Comparison of ENCODE assay signal across 21 cellular contexts in the genomic region with DNA sequence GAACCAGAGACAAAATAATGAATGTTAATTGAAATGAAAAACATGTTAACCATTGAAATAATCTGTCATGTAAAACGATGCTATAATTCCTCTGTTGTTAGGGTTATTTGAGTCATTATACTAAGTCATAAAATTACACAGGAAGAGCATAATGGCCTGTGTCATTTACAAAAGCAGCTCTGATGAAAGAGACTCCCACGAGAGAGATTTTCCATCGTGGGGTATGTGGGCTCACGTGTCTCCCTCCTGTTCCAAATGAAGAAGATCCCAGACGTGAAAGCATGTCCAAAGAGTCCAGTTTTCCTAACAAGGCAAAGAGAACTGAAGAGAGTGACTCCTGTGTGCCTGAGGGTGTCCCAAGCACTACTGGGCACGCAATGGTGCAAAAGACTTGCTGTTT.
"Had no signal": no experiment of that assay in that cellular context is flagged by ENCODE, and none has a peak within 500 bp of the region (broad histone marks: within the 10 kb centered on the region; RNA-seq: fewer than 3 reads in every experiment).

No MANE protein-coding gene starts in this region.

- H3K27ac ChIP-seq: cardiac muscle cell, gastrocnemius medialis, heart right ventricle, transverse colon, uterus had no signal

- H3K4me3 ChIP-seq: cardiac muscle cell, gastrocnemius medialis, heart right ventricle, transverse colon, uterus had no signal

- H3K36me3 ChIP-seq: cardiac muscle cell, gastrocnemius medialis, heart right ventricle, transverse colon, uterus had no signal

- H3K4me1 ChIP-seq: gastrocnemius medialis, heart right ventricle, uterus had no signal

- ATAC-seq: activated CD8-positive, alpha-beta T cell treated with anti-CD3 and anti-CD28 coated beads, Interleukin-2, amount 10 ng/mL, durations not matched to agents 7 days and 5 days; effector memory CD8-positive, alpha-beta T cell; gastrocnemius medialis; heart right ventricle; stimulated activated naive CD8-positive, alpha-beta T cell treated with anti-CD3 and anti-CD28 coated beads, Interleukin-15, Interleukin-2, amounts not matched to agents 100 U/mL and 50 U/mL, for 24 hours had no signal

- H3K27me3 ChIP-seq: cardiac muscle cell, gastrocnemius medialis, heart right ventricle, transverse colon, uterus had no signal

- H3K9me3 ChIP-seq: gastrocnemius medialis, heart right ventricle, transverse colon, uterus had no signal

- DNase-seq: activated CD4-positive, alpha-beta T cell treated with anti-CD3 and anti-CD28 coated beads, Interleukin-2, amount 10 ng/mL, durations not matched to agents 24 days and 14 days; activated CD4-positive, CD25-positive, alpha-beta regulatory T cell; activated CD8-positive, alpha-beta T cell treated with anti-CD3 and anti-CD28 coated beads, Interleukin-2, amount 10 ng/mL, durations not matched to agents 7 days and 5 days; activated naive CD4-positive, alpha-beta T cell treated with Interleukin-2 at 50 U/mL for 16 hours; activated naive CD8-positive, alpha-beta T cell treated with anti-CD3 and anti-CD28 coated beads, Interleukin-2, amount 10 ng/mL, durations not matched to agents 7 days and 5 days; activated T-cell treated with anti-CD3 and anti-CD28 coated beads, Interleukin-2, amount 50 U/mL, for 24 hours; amygdala; dermis blood vessel endothelial cell; effector memory CD8-positive, alpha-beta T cell; gastrocnemius medialis; heart right ventricle; immature natural killer cell; occipital lobe; retina; stimulated activated CD4-positive, alpha-beta T cell treated with anti-CD3 and anti-CD28 coated beads, Interleukin-2, amount 100 ng/mL, for 24 hours; stimulated activated naive CD8-positive, alpha-beta T cell treated with anti-CD3 and anti-CD28 coated beads, Interleukin-15, Interleukin-2, amounts not matched to agents 100 U/mL and 50 U/mL, for 24 hours; substantia nigra; T-helper 9 cell; transverse colon had no signal
